10 cellular contexts compared by ENCODE assay signal in genomic region chr16:85916141-85916890, GRCh38. TPM values are rescaled to one million over a fixed set of nuclear protein-coding genes. Genes with fewer than 3 reads are reported as not detected.
DNase-seq lines count a peak whose midpoint lies in the region; ATAC-seq, FAIRE-seq and TF ChIP-seq lines count a peak whose summit lies in the region.
"Had no signal": no experiment of that assay in that cellular context is flagged by ENCODE, and none has a peak within 500 bp of the region (broad histone marks: within the 10 kb centered on the region; RNA-seq: fewer than 3 reads in every experiment).

No MANE protein-coding gene starts in this region.

- H3K4me3 Mint-ChIP-seq in activated T-helper 1 cell treated with anti-CD3 and anti-CD28 coated beads, Interleukin-12 subunit alpha, Interleukin-12 subunit beta, Interleukin-2, Interleukin-4 antibody, amounts not matched to agents 30 ng/mL and 10 ng/mL and 1 ng/mL, durations not matched to agents 14 hours and 24 hours and 36 hours, result no peak overlapping the region

- no peak overlapping the region for H3K27ac ChIP-seq in RWPE1
- peak overlapping the region in 1 of 4 donors; percentile 38 for H3K27ac ChIP-seq in pancreas

- 52 to 54% methylated on average over 20 of the region's 20 CpGs for WGBS in pancreas, 2 donors

- no peak for TF ChIP-seq CTCF in RWPE1 (conservative IDR thresholded peaks at IDR 0.05; ENCODE audit: low read depth)
- no peak for TF ChIP-seq CTCF in fibroblast of the aortic adventitia (IDR thresholded peaks at IDR 0.05; ENCODE audit: insufficient read depth, low read length)
- no peak for TF ChIP-seq CTCF in pancreas (IDR thresholded peaks at IDR 0.05)

- peaks cover 6 to 12% (median 11%) of the 10 kb centered on the region in 3 donors for H3K4me1 ChIP-seq in pancreas

- no peaks in the 10 kb centered on the region for H3K27me3 ChIP-seq in pancreas

- no peak for FAIRE-seq in pancreas (lab: Jason Lieb, UNC)

- peaks cover 0 to 5% (median 0%) of the 10 kb centered on the region in 3 donors for H3K36me3 ChIP-seq in pancreas

- peaks cover 2% of the 10 kb centered on the region for H3K27me3 Mint-ChIP-seq in activated T-helper 1 cell treated with anti-CD3 and anti-CD28 coated beads, Interleukin-12 subunit alpha, Interleukin-12 subunit beta, Interleukin-2, Interleukin-4 antibody, amounts not matched to agents 30 ng/mL and 10 ng/mL and 1 ng/mL, durations not matched to agents 14 hours and 24 hours and 36 hours (ENCODE audit: insufficient read depth)

- H3K36me3 Mint-ChIP-seq in activated T-helper 1 cell treated with anti-CD3 and anti-CD28 coated beads, Interleukin-12 subunit alpha, Interleukin-12 subunit beta, Interleukin-2, Interleukin-4 antibody, amounts not matched to agents 30 ng/mL and 10 ng/mL and 1 ng/mL, durations not matched to agents 14 hours and 24 hours and 36 hours (ENCODE audit: low read depth), result peaks cover 53% of the 10 kb centered on the region

- intact Hi-C loops in pancreas (cut with DNase I), result no loop called here
- intact Hi-C loops in activated T-helper 1 cell treated with anti-CD3 and anti-CD28 coated beads, Interleukin-12 subunit alpha, Interleukin-12 subunit beta, Interleukin-2, Interleukin-4 antibody, amounts not matched to agents 30 ng/mL and 10 ng/mL and 1 ng/mL, durations not matched to agents 14 hours and 24 hours and 36 hours (cut with micrococcal nuclease), result no loop called here

- H3K9me3 ChIP-seq in pancreas, result no peaks in the 10 kb centered on the region

- H3K9me3 Mint-ChIP-seq in activated T-helper 1 cell treated with anti-CD3 and anti-CD28 coated beads, Interleukin-12 subunit alpha, Interleukin-12 subunit beta, Interleukin-2, Interleukin-4 antibody, amounts not matched to agents 30 ng/mL and 10 ng/mL and 1 ng/mL, durations not matched to agents 14 hours and 24 hours and 36 hours, result no peaks in the 10 kb centered on the region

- CTCF ChIA-PET in RWPE1 (lab: Yijun Ruan, JAX), result interaction anchor here (0.6 to 0.9 kb wide), 2 partner anchors 9 to 452 kb away, joined by 3 to 4 read pairs; no protein-coding TSS in a partner anchor

- no peak for TF ChIP-seq POLR2A in GM18505 (IDR thresholded peaks at IDR 0.05; ENCODE audit: borderline replicate concordance, extremely low read depth, insufficient read depth, insufficient read length)

- H3K4me1 Mint-ChIP-seq in activated T-helper 1 cell treated with anti-CD3 and anti-CD28 coated beads, Interleukin-12 subunit alpha, Interleukin-12 subunit beta, Interleukin-2, Interleukin-4 antibody, amounts not matched to agents 30 ng/mL and 10 ng/mL and 1 ng/mL, durations not matched to agents 14 hours and 24 hours and 36 hours (ENCODE audit: low read depth), result peaks cover 14% of the 10 kb centered on the region

- POLR2A ChIA-PET in RWPE1 (lab: Yijun Ruan, JAX; ENCODE audit: low non-redundant PET), result no interaction called here

- H3K4me3 ChIP-seq in fibroblast of the aortic adventitia (ENCODE audit: low read depth, low read length), result no peak overlapping the region
- no peak overlapping the region for H3K4me3 ChIP-seq in pancreas

- no peak overlapping the region for H3K27ac Mint-ChIP-seq in activated T-helper 1 cell treated with anti-CD3 and anti-CD28 coated beads, Interleukin-12 subunit alpha, Interleukin-12 subunit beta, Interleukin-2, Interleukin-4 antibody, amounts not matched to agents 30 ng/mL and 10 ng/mL and 1 ng/mL, durations not matched to agents 14 hours and 24 hours and 36 hours

- ATAC-seq in pancreas (peak; percentile 80 to 91 (median 86)), HG02759 (IDR thresholded peaks at IDR 0.05; ENCODE audit: unreplicated experiment) (no peak), GM18505 (IDR thresholded peaks at IDR 0.05; ENCODE audit: unreplicated experiment) (no peak)

- DNase-seq in H4 (ENCODE audit: low spot score) (peak; percentile 54), RWPE1 (ENCODE audit: low spot score) (peak; percentile 47), fibroblast of the aortic adventitia (ENCODE audit: low read depth) (peak; percentile 58), pancreas (peak in 5 of 6 donors; percentile 69 to 91 (median 82)), NCI-H1930 (lab: John Stamatoyannopoulos, UW) (no peak)
- no peak for DNase-seq in activated T-helper 1 cell treated with anti-CD3 and anti-CD28 coated beads, Interleukin-12 subunit alpha, Interleukin-12 subunit beta, Interleukin-2, Interleukin-4 antibody, amounts not matched to agents 30 ng/mL and 10 ng/mL and 1 ng/mL, durations not matched to agents 14 hours and 24 hours and 36 hours (ENCODE audit: low spot score)
- DNase-seq: activated CD4-positive, alpha-beta T cell treated with anti-CD3 and anti-CD28 coated beads, Interleukin-2, amount 50 U/mL, for 4 hours; stimulated activated naive CD4-positive, alpha-beta T cell treated with Interleukin-2 at 50 U/mL for 16 hours had no signal

RNA-seq across cellular contexts. Expression of gene IRF8, which starts 17.4 kb away (rescaled TPM):
- total RNA-seq in H4 (2014; rRNA removed; shearing (Covaris generic)), result 1.7 and 1.9 TPM in 2 replicates
- total RNA-seq in fibroblast of the aortic adventitia (ENCODE audit: low replicate concordance) (not detected in 2 replicates), pancreas (10 to 100 TPM in 3 of 6 donors, 1 to 10 TPM in 3; 2.3 to 18.2 (median 9.8) TPM)
- 1 to 10 TPM in 1 of 2 donors, under 1 TPM in 1; 0.92 to 1.7 TPM for polyA plus RNA-seq in pancreas
- 158 and 166 TPM in 2 replicates for total RNA-seq in activated T-helper 1 cell treated with anti-CD3 and anti-CD28 coated beads, Interleukin-12 subunit alpha, Interleukin-12 subunit beta, Interleukin-2, Interleukin-4 antibody, amounts not matched to agents 30 ng/mL and 10 ng/mL and 1 ng/mL, durations not matched to agents 14 hours and 24 hours and 36 hours

Comparison
In these comparisons a context has a peak if more than half of its experiments do, and no peak if none do; other contexts are left out.
1. DNase-seq: peak in H4 (single experiment), RWPE1 (single experiment), fibroblast of the aortic adventitia (single experiment) and pancreas (5 of 6); none in NCI-H1930 (0 of 2) and activated T-helper 1 cell treated with anti-CD3 and anti-CD28 coated beads, Interleukin-12 subunit alpha, Interleukin-12 subunit beta, Interleukin-2, Interleukin-4 antibody, amounts not matched to agents 30 ng/mL and 10 ng/mL and 1 ng/mL, durations not matched to agents 14 hours and 24 hours and 36 hours (single experiment).
2. ATAC-seq: peak in pancreas (4 of 4); none in HG02759 (single experiment) and GM18505 (single experiment).